26 cellular contexts compared by ENCODE assay signal in genomic region chr2:205156457-205156856, GRCh38.
"Had no signal": no experiment of that assay in that cellular context is flagged by ENCODE, and none has a peak within 500 bp of the region (broad histone marks: within the 10 kb centered on the region; RNA-seq: fewer than 3 reads in every experiment).

No MANE protein-coding gene starts in this region.

- DNase-seq: stimulated activated CD4-positive, alpha-beta T cell treated with anti-CD3 and anti-CD28 coated beads, Interleukin-2, amount 100 ng/mL, for 48 hours; stimulated activated CD4-positive, alpha-beta T cell treated with anti-CD3 and anti-CD28 coated beads, Interleukin-4, amount 100 ng/mL, for 1 hour; stimulated activated CD4-positive, alpha-beta T cell treated with anti-CD3 and anti-CD28 coated beads, Interleukin-4, amount 100 ng/mL, for 24 hours; stimulated activated CD4-positive, alpha-beta T cell treated with anti-CD3 and anti-CD28 coated beads, Interleukin-4, amount 100 ng/mL, for 4 hours; stimulated activated CD8-positive, alpha-beta memory T cell treated with anti-CD3 and anti-CD28 coated beads, Interleukin-4, amount 100 ng/mL, for 48 hours; stimulated activated naive B cell treated with anti-CD40 and anti-IgM and Interleukin-4, amounts not matched to agents 10 μg/mL and 1 μg/mL and 100 μg/mL, for 72 hours; stimulated activated naive CD4-positive, alpha-beta T cell; stimulated activated naive CD4-positive, alpha-beta T cell treated with Interleukin-2 at 50 U/mL for 16 hours; stimulated activated naive CD8-positive, alpha-beta T cell treated with anti-CD3 and anti-CD28 coated beads, Interleukin-15, amount 100 ng/mL, for 72 hours; stimulated activated naive CD8-positive, alpha-beta T cell treated with anti-CD3 and anti-CD28 coated beads, Interleukin-15, Interleukin-2, amounts not matched to agents 100 U/mL and 50 U/mL, for 24 hours; stomach; substantia nigra; testis; thyroid gland; tibial artery; transverse colon; trophoblast cell; upper lobe of left lung; upper lobe of right lung; uterus had no signal

- H3K36me3 ChIP-seq: suprapubic skin, thoracic aorta, thyroid gland, transverse colon, upper lobe of right lung, uterus, vagina had no signal

- H3K27me3 ChIP-seq: stomach, suprapubic skin, testis, thyroid gland, tibial artery, tibial nerve, transverse colon, upper lobe of left lung, upper lobe of right lung, uterus, vagina had no signal

- H3K4me1 ChIP-seq: suprapubic skin, testis, thyroid gland, tibial artery, tibial nerve, upper lobe of left lung, upper lobe of right lung, uterus, vagina had no signal

- H3K27ac ChIP-seq: stomach, suprapubic skin, testis, thoracic aorta, thyroid gland, tibial artery, tibial nerve, transverse colon, upper lobe of left lung, upper lobe of right lung, uterus, vagina had no signal

- H3K4me3 ChIP-seq: stomach, suprapubic skin, testis, thoracic aorta, thyroid gland, tibial artery, tibial nerve, transverse colon, upper lobe of left lung, upper lobe of right lung, uterus, vagina had no signal

- H3K9me3 ChIP-seq: stomach, suprapubic skin, testis, thoracic aorta, thyroid gland, tibial artery, tibial nerve, transverse colon, upper lobe of left lung, upper lobe of right lung, uterus, vagina had no signal

- ATAC-seq: stimulated activated effector memory CD8-positive, alpha-beta T cell treated with anti-CD3 and anti-CD28 coated beads, Interleukin-12 subunit alpha, Interleukin-12 subunit beta, amount 100 ng/mL, for 72 hours; stimulated activated memory B cell treated with anti-CD40 and anti-IgM and Interleukin-4, amounts not matched to agents 10 μg/mL and 1 μg/mL and 100 μg/mL, for 72 hours; stimulated activated naive B cell treated with anti-CD40 and anti-IgM and Interleukin-4, amounts not matched to agents 10 μg/mL and 1 μg/mL and 100 μg/mL, for 72 hours; stimulated activated naive CD8-positive, alpha-beta T cell treated with anti-CD3 and anti-CD28 coated beads, Interleukin-15, amount 100 ng/mL, for 72 hours; stimulated activated naive CD8-positive, alpha-beta T cell treated with anti-CD3 and anti-CD28 coated beads, Interleukin-15, Interleukin-2, amounts not matched to agents 100 U/mL and 50 U/mL, for 24 hours; upper lobe of right lung had no signal
